20 cellular contexts compared by ENCODE assay signal in genomic region chr3:47431225-47431624, GRCh38. TPM values are rescaled to one million over a fixed set of nuclear protein-coding genes. Genes with fewer than 3 reads are reported as not detected.
DNase-seq lines count a peak whose midpoint lies in the region; ATAC-seq and TF ChIP-seq lines count a peak whose summit lies in the region.
"Had no signal": no experiment of that assay in that cellular context is flagged by ENCODE, and none has a peak within 500 bp of the region (broad histone marks: within the 10 kb centered on the region; RNA-seq: fewer than 3 reads in every experiment).

No MANE protein-coding gene starts in this region.

- TF ChIP-seq POLR2A in adrenal gland (IDR thresholded peaks at IDR 0.05) = no peak

- in situ Hi-C loops in KBM-7 (cut with MboI; ENCODE audit: low pct_unique_long_range_greater_than_20kb, low sequenced_read_pairs) = no loop called here

- no peak for ATAC-seq in left lobe of liver
- ATAC-seq: A549, K562, Right ventricle myocardium inferior had no signal

- H3K9me3 ChIP-seq in cardiac muscle cell (ENCODE audit: low read depth) = no peaks in the 10 kb centered on the region
- H3K9me3 ChIP-seq in left ventricle myocardium inferior (replicated peaks) = no peaks in the 10 kb centered on the region
- no peaks in the 10 kb centered on the region for H3K9me3 ChIP-seq in adrenal gland (replicated peaks in 1 of 3)
- H3K9me3 ChIP-seq: A549 had no signal

- H3K27me3 ChIP-seq in cardiac muscle cell (no peaks in the 10 kb centered on the region), left ventricle myocardium inferior (ENCODE audit: low read depth) (no peaks in the 10 kb centered on the region), adrenal gland (no peaks in the 10 kb centered on the region)

- H3K4me3 ChIP-seq in cardiac muscle cell (no peak overlapping the region), left ventricle myocardium inferior (no peak overlapping the region), adrenal gland (no peak overlapping the region)
- H3K4me3 ChIP-seq: A549, K562 had no signal

- H3K27ac ChIP-seq in cardiac muscle cell (peak overlapping the region; percentile 75), left ventricle myocardium inferior (replicated peaks) (no peak overlapping the region), adrenal gland (peak overlapping the region in 3 of 5 donors; percentile 54 to 74 (median 73))
- H3K27ac ChIP-seq: A549 had no signal

- DNase-seq in cardiac muscle cell (ENCODE audit: low read depth in 1 of 2, low spot score in 1 of 2) (no peak), left ventricle myocardium inferior (no peak), adrenal gland (no peak), islet precursor cell (peak; percentile 6), left lobe of liver (ENCODE audit: low spot score) (no peak), KBM-7 (no peak)
- DNase-seq in activated CD4-positive, CD25-positive, alpha-beta regulatory T cell (lab: John Stamatoyannopoulos, UW) = no peak
- DNase-seq: DMS53, GDM1, H9, MM.1S, NCI-H1048, NCI-H1417 treated with DMSO at 0.1 percent for 48 hours, NCI-H187, NCI-H446, NCI-H526 treated with DMSO at 0.1 percent for 48 hours, OCI-M1 had no signal

- H3K4me1 ChIP-seq in cardiac muscle cell (ENCODE audit: low read depth) (peaks cover 22% of the 10 kb centered on the region), left ventricle myocardium inferior (peaks cover 5% of the 10 kb centered on the region), adrenal gland (replicated peaks in 1 of 2) (peaks cover 19 to 40% of the 10 kb centered on the region in 2 donors)
- H3K4me1 ChIP-seq: A549 had no signal

- peaks cover 16% of the 10 kb centered on the region for H3K36me3 ChIP-seq in cardiac muscle cell
- peaks cover 73% of the 10 kb centered on the region for H3K36me3 ChIP-seq in left ventricle myocardium inferior
- H3K36me3 ChIP-seq in adrenal gland (replicated peaks in 1 of 2) = peaks cover 0 to 33% of the 10 kb centered on the region in 2 donors

- no peak for TF ChIP-seq CTCF in cardiac muscle cell (IDR thresholded peaks at IDR 0.05; ENCODE audit: low read depth, low read length)
- no peak for TF ChIP-seq CTCF in left ventricle myocardium inferior (IDR thresholded peaks at IDR 0.05; ENCODE audit: borderline replicate concordance)
- no peak for TF ChIP-seq CTCF in adrenal gland (IDR thresholded peaks at IDR 0.05)

- intact Hi-C loops in left ventricle myocardium inferior (cut with micrococcal nuclease) (no loop called here), adrenal gland (cut with DNase I) (no loop called here)

- 43 to 69% (median 48%) methylated on average over 3 of the region's 3 CpGs for WGBS in adrenal gland, 4 donors

RNA-seq across cellular contexts. Expression of gene SCAP, which starts 44.5 kb away (rescaled TPM):
- total RNA-seq in cardiac muscle cell (124 and 140 TPM in 2 replicates), left ventricle myocardium inferior (43.1 TPM), adrenal gland (100 to 1,000 TPM; 126 to 954 (median 170) TPM), left lobe of liver (92.3 TPM)
- polyA plus RNA-seq in cardiac muscle cell (87.6 and 104 TPM in 2 replicates), adrenal gland (100 to 1,000 TPM; 130 to 560 (median 182) TPM)

RNA-seq across cellular contexts. Expression of gene PTPN23, which starts 50.4 kb away (rescaled TPM):
- total RNA-seq in cardiac muscle cell (10.7 and 18.7 TPM in 2 replicates), left ventricle myocardium inferior (20.0 TPM), adrenal gland (10 to 100 TPM; 20.8 to 69.6 (median 38.1) TPM), left lobe of liver (20.4 TPM)
- polyA plus RNA-seq in cardiac muscle cell (17.1 and 17.4 TPM in 2 replicates), adrenal gland (10 to 100 TPM in 2 of 3 donors, 1 to 10 TPM in 1; 8.4 to 70.0 (median 26.7) TPM)
